ENCODE assay signal across 10 cellular contexts in the genomic region with DNA sequence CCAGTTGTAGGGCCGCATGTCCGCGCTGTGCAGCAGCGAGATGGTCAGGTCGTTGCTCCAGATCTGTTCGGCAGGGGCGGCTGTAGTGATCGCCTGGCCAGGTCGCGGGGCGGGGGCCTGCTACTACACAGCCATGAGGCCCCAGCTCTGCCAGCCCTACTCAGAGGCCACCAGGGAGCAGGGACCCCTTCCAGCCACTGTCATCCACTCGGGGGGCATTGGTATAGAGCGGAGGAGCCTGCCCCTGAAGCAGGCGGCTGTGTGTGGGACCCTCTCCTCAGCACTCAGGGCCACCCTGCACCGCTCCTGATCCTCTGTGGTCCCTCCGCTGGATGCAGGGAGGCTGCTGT. TPM values are rescaled to one million over a fixed set of nuclear protein-coding genes. Genes with fewer than 3 reads are reported as not detected.
DNase-seq lines count a peak whose midpoint lies in the region; ATAC-seq, FAIRE-seq and TF ChIP-seq lines count a peak whose summit lies in the region.
"Had no signal": no experiment of that assay in that cellular context is flagged by ENCODE, and none has a peak within 500 bp of the region (broad histone marks: within the 10 kb centered on the region; RNA-seq: fewer than 3 reads in every experiment).

No MANE protein-coding gene starts in this region.

- TF ChIP-seq CTCF in left ventricle myocardium inferior (IDR thresholded peaks at IDR 0.05; ENCODE audit: borderline replicate concordance) (no peak), GM12878 (IDR thresholded peaks at IDR 0.05 in 2 of 3, conservative IDR thresholded peaks at IDR 0.05 in 1 of 3; ENCODE audit: control insufficient read depth in 2 of 3, extremely low read depth in 1 of 3, insufficient read depth in 1 of 3, low read depth in 3 of 3, low read length in 3 of 3) (no peak), CD14-positive monocyte (IDR thresholded peaks at IDR 0.05) (no peak)

- no peak for TF ChIP-seq EP300 in GM12878 (IDR thresholded peaks at IDR 0.05; ENCODE audit: borderline replicate concordance in 1 of 2, control insufficient read depth in 1 of 2, low read depth in 2 of 2, low read length in 2 of 2)

- in situ Hi-C loops in GM12878 (cut with MboI) = no loop called here

- peak overlapping the region; percentile 94 for H3K56ac ChIP-seq in mesendoderm (ENCODE audit: low read length)

- no peak for ATAC-seq in left ventricle myocardium superior
- ATAC-seq in GM12878 = no peak
- no peak for ATAC-seq in GM19023 (IDR thresholded peaks at IDR 0.05; ENCODE audit: unreplicated experiment)
- ATAC-seq in GM18505 (IDR thresholded peaks at IDR 0.05; ENCODE audit: unreplicated experiment) = no peak

- H3K27ac ChIP-seq in left ventricle myocardium inferior (replicated peaks) (peak overlapping the region; percentile 98), GM12878 (ENCODE audit: control insufficient read depth, insufficient read depth) (no peak overlapping the region), mesendoderm (ENCODE audit: low read depth, low read length) (no peak overlapping the region)

- no peaks in the 10 kb centered on the region for H4K20me1 ChIP-seq in GM12878 (ENCODE audit: control insufficient read depth, insufficient read depth)

- no peak overlapping the region for H3K27ac Mint-ChIP-seq in CD14-positive monocyte

- H3K79me2 ChIP-seq in GM12878 (ENCODE audit: control insufficient read depth, insufficient read depth, low read length) (peaks cover 19% of the 10 kb centered on the region), mesendoderm (ENCODE audit: control insufficient read depth, insufficient read depth, low read length) (peaks cover 3% of the 10 kb centered on the region)

- no peak overlapping the region for H2AK5ac ChIP-seq in mesendoderm (ENCODE audit: low read length)

- RAD21 ChIA-PET in GM12878 (lab: Charles Lee; ENCODE audit: unreplicated experiment) = no interaction called here

- H3K27me3 ChIP-seq in left ventricle myocardium inferior (ENCODE audit: low read depth) (no peaks in the 10 kb centered on the region), GM12878 (replicated peaks in 1 of 2; ENCODE audit: control insufficient read depth in 2 of 2, insufficient read depth in 2 of 2, low read length in 1 of 2) (no peaks in the 10 kb centered on the region), mesendoderm (ENCODE audit: insufficient read depth, low read length, poor library complexity) (no peaks in the 10 kb centered on the region)

- H3K4me1 ChIP-seq in left ventricle myocardium inferior (peaks cover 65% of the 10 kb centered on the region), GM12878 (ENCODE audit: control insufficient read depth, insufficient read depth, low read length) (peaks cover 4% of the 10 kb centered on the region), mesendoderm (ENCODE audit: control insufficient read depth, low read depth, low read length) (no peaks in the 10 kb centered on the region)

- H4K5ac ChIP-seq in mesendoderm (ENCODE audit: low read length) = no peak overlapping the region

- no peak overlapping the region for H3K9ac ChIP-seq in GM12878 (ENCODE audit: control insufficient read depth, insufficient read depth, low read length)
- no peak overlapping the region for H3K9ac ChIP-seq in mesendoderm (ENCODE audit: low read length)

- SMC1A ChIA-PET in GM12878 (lab: Charles Lee; ENCODE audit: uncharacterized antibody, unreplicated experiment) = no interaction called here

- H3K27me3 Mint-ChIP-seq in CD14-positive monocyte (ENCODE audit: low read depth in 3 of 3) = peaks cover 0 to 6% (median 4%) of the 10 kb centered on the region in 3 donors

- H3K36me3 ChIP-seq in left ventricle myocardium inferior (peaks cover 46% of the 10 kb centered on the region), GM12878 (ENCODE audit: control insufficient read depth in 2 of 2, insufficient read depth in 2 of 2, low read length in 1 of 2) (peaks cover 2 to 26% of the 10 kb centered on the region in 2 experiments; a peak in 3 of 4 replicates), mesendoderm (ENCODE audit: control insufficient read depth, insufficient read depth, low read length) (peaks cover 8% of the 10 kb centered on the region)

- H2AFZ ChIP-seq in GM12878 (ENCODE audit: control insufficient read depth, low read depth, low read length) = no peak overlapping the region

- TF ChIP-seq RAD21 in GM12878 (IDR thresholded peaks at IDR 0.05; ENCODE audit: insufficient read depth, low read depth, low read length) = no peak

- no peak overlapping the region for H4K8ac ChIP-seq in mesendoderm (ENCODE audit: low read depth, low read length)

- 95% methylated on average over 16 of the region's 16 CpGs for WGBS in GM12878 (ENCODE audit: insufficient coverage, insufficient replicate concordance, low lambda C conversion rate, missing lambda C conversion rate)
- WGBS in mesendoderm (ENCODE audit: extremely low coverage, insufficient coverage, low lambda C conversion rate) = no CpG with 5 or more reads among the region's 16 CpGs

- peaks cover 16% of the 10 kb centered on the region for H3K4me1 Mint-ChIP-seq in CD14-positive monocyte

- no peak overlapping the region for H2BK15ac ChIP-seq in mesendoderm (replicated peaks; ENCODE audit: low read depth)

- peaks cover 0 to 2% (median 0%) of the 10 kb centered on the region in 7 donors for H3K9me3 Mint-ChIP-seq in CD14-positive monocyte

- no peak overlapping the region for H2BK5ac ChIP-seq in mesendoderm (ENCODE audit: low read length)

- DNase-seq in left ventricle myocardium inferior (no peak), left ventricle myocardium superior (no peak), GM12878 (ENCODE audit: low read depth, low spot score) (no peak), mesendoderm (no peak), SK-N-DZ (ENCODE audit: low spot score) (no peak), CD14-positive monocyte (ENCODE audit: low spot score) (no peak)
- DNase-seq: effector CD4-positive, alpha-beta T cell had no signal

- CTCF ChIA-PET in GM12878 (lab: Yijun Ruan, JAX) = interaction anchor here (2.5 kb wide), 1 partner anchor 100 kb away, joined by 12 read pairs; the partner anchor contains the start of gene AJM1

- intact Hi-C loops in left ventricle myocardium inferior (cut with micrococcal nuclease) (no loop called here), left ventricle myocardium superior (cut with micrococcal nuclease) (no loop called here), GM12878 (cut with micrococcal nuclease; ENCODE audit: unreplicated experiment) (loop anchor here (5.0 to 10.0 kb wide), 2 partner anchors 91 to 148 kb away; partner anchors contain the start of genes CCDC183, MAMDC4 and TMEM141), CD14-positive monocyte (cut with micrococcal nuclease) (loop anchor here (10.0 kb wide), 3 partner anchors 92 to 138 kb away; partner anchors contain the start of genes AJM1 (in 1 of the 2), FUT7 (in 1 of the 2), PHPT1 (in 1 of the 2) and RABL6 (in 1 of the 2))

- peaks cover 2% of the 10 kb centered on the region for H3K79me1 ChIP-seq in mesendoderm (ENCODE audit: low read length)

- H3K9me3 ChIP-seq in left ventricle myocardium inferior (replicated peaks) (no peaks in the 10 kb centered on the region), GM12878 (replicated peaks; ENCODE audit: control insufficient read depth, insufficient read depth, low read length) (no peaks in the 10 kb centered on the region)

- POLR2A ChIA-PET in GM12878 (lab: Charles Lee) = interaction anchor here (2.5 kb wide), 1 partner anchor 57 kb away, joined by 6 read pairs; the partner anchor contains the start of gene TRAF2

- peaks cover 26 to 44% of the 10 kb centered on the region in 2 donors for H3K36me3 Mint-ChIP-seq in CD14-positive monocyte

- no peak for FAIRE-seq in GM12878 (lab: Jason Lieb, UNC)

- H3K4ac ChIP-seq in mesendoderm (ENCODE audit: low read depth, low read length) = no peak overlapping the region

- BruUV-seq in GM12878 (replicated peaks; lab: Mats Ljungman, UMichigan) = no TSS peak

- H3K4me3 Mint-ChIP-seq in CD14-positive monocyte = peak overlapping the region in 1 of 2 donors; percentile 65

- H3K18ac ChIP-seq in mesendoderm (ENCODE audit: low read length) = no peak overlapping the region

- H3K4me3 ChIP-seq in left ventricle myocardium inferior (peak overlapping the region; percentile 78), GM12878 (peak overlapping the region; percentile 98), mesendoderm (ENCODE audit: low read length) (no peak overlapping the region)

- no peak overlapping the region for H3K23ac ChIP-seq in mesendoderm (ENCODE audit: low read length)

- TF ChIP-seq POLR2A in GM12878 (IDR thresholded peaks at IDR 0.05; ENCODE audit: low read depth, low read length) (no peak), GM18505 (IDR thresholded peaks at IDR 0.05; ENCODE audit: borderline replicate concordance, extremely low read depth, insufficient read depth, insufficient read length) (no peak)

- no peak overlapping the region for H2BK120ac ChIP-seq in mesendoderm (ENCODE audit: low read depth, low read length)

- H3K4me2 ChIP-seq in GM12878 (ENCODE audit: control insufficient read depth, insufficient read depth) (peak overlapping the region; percentile 81), mesendoderm (ENCODE audit: low read length) (no peak overlapping the region)

RNA-seq across cellular contexts. Expression of gene FBXW5, which starts 1.7 kb away (rescaled TPM):
- total RNA-seq in left ventricle myocardium inferior (157 TPM), left ventricle myocardium superior (162 TPM), GM12878 (2014; rRNA removed) (84.3 and 97.3 TPM in 2 replicates), GM12878 (2014; rRNA removed; fragmentation: Illumina TruSeq; extraction: Trizol) (11.7 and 15.5 TPM in 2 replicates), GM12878 (2021) (70.4 and 73.0 TPM in 2 replicates)
- 60.6 and 82.0 TPM in 2 replicates for total RNA-seq in GM12878 (2013; cell fraction: nucleolus; rRNA removed)
- polyA plus RNA-seq in GM12878 (2011; ENCODE audit: low read depth) = 15.5 TPM
- polyA plus RNA-seq in GM12878 (2011; rRNA removed) (10.6 and 29.8 TPM in 2 replicates), GM12878 (2014; fragmentation: Illumina TruSeq; extraction: Trizol) (0.68 and 5.0 TPM in 2 replicates), GM12878 (2014; fragmentation: Nextera tagmentation; extraction: Ambion mirVana) (1 to 10 TPM in 1 of 2 experiments, under 1 TPM in 1; 0.21 to 1.4 TPM), GM12878 (2014; rRNA removed) (67.3 and 79.6 TPM in 2 replicates), GM12878 (2016; fragmentation: Nextera tagmentation; extraction: Ambion mirVana) (10 to 100 TPM; 59.2 to 63.4 TPM), CD14-positive monocyte (10 to 100 TPM; 85.3 to 92.7 TPM)
- polyA plus RNA-seq in GM12878 (2011; cell fraction: cytosol; rRNA removed) = 60.0 and 119 TPM in 2 replicates
- polyA plus RNA-seq in GM12878 (2011; cell fraction: nucleus; rRNA removed) = 295 and 360 TPM in 2 replicates
- 45.0 and 50.4 TPM in 2 replicates for polyA plus RNA-seq in GM12878 (2012)
- 42.2 and 81.4 TPM in 2 replicates for polyA minus RNA-seq in GM12878 (2011; rRNA and poly(A)+ RNA removed)
- 67.9 and 75.6 TPM in 2 replicates for polyA minus RNA-seq in GM12878 (2011; cell fraction: cytosol; rRNA and poly(A)+ RNA removed)
- polyA minus RNA-seq in GM12878 (2011; cell fraction: nucleus; rRNA and poly(A)+ RNA removed) = 52.3 and 85.2 TPM in 2 replicates
- 25.8 TPM for polyA plus RNA-seq in mesendoderm (2013, experiment 1 of 2)
- polyA plus RNA-seq in mesendoderm (2013, experiment 2 of 2) = 26.2 TPM
- polyA plus RNA-seq in SK-N-DZ (2014; cell fraction: cytosol; rRNA removed) = 85.0 and 89.0 TPM in 2 replicates
- polyA plus RNA-seq in SK-N-DZ (2014; cell fraction: nucleus; rRNA removed) = 443 and 578 TPM in 2 replicates

RNA-seq across cellular contexts. Expression of gene C8G, which starts 2.2 kb away (rescaled TPM):
- total RNA-seq in left ventricle myocardium inferior (3.6 TPM), left ventricle myocardium superior (2.2 TPM), GM12878 (2014; rRNA removed) (not detected in 2 replicates), GM12878 (2014; rRNA removed; fragmentation: Illumina TruSeq; extraction: Trizol) (not detected in 2 replicates), GM12878 (2021) (0.64 and 0.69 TPM in 2 replicates)
- not detected in 2 replicates for total RNA-seq in GM12878 (2013; cell fraction: nucleolus; rRNA removed)
- polyA plus RNA-seq in GM12878 (2011; ENCODE audit: low read depth) = not detected
- polyA plus RNA-seq in GM12878 (2011; rRNA removed) (not detected in 2 replicates), GM12878 (2014; fragmentation: Illumina TruSeq; extraction: Trizol) (not detected in 2 replicates), GM12878 (2014; fragmentation: Nextera tagmentation; extraction: Ambion mirVana) (not detected), GM12878 (2014; rRNA removed) (0.26 and 1.5 TPM in 2 replicates), GM12878 (2016; fragmentation: Nextera tagmentation; extraction: Ambion mirVana) (under 1 TPM in 1 of 2 experiments, not detected in 1; 0.50 TPM), CD14-positive monocyte (under 1 TPM in 1 of 2 donors, not detected in 1; 0.55 TPM)
- 0.23 TPM in 1 of 2 replicates, not detected in the other for polyA plus RNA-seq in GM12878 (2011; cell fraction: cytosol; rRNA removed)
- 1.4 and 2.9 TPM in 2 replicates for polyA plus RNA-seq in GM12878 (2011; cell fraction: nucleus; rRNA removed)
- 1.4 TPM in 1 of 2 replicates, not detected in the other for polyA plus RNA-seq in GM12878 (2012)
- polyA minus RNA-seq in GM12878 (2011; rRNA and poly(A)+ RNA removed) = not detected in 2 replicates
- not detected in 2 replicates for polyA minus RNA-seq in GM12878 (2011; cell fraction: cytosol; rRNA and poly(A)+ RNA removed)
- 1.1 TPM in 1 of 2 replicates, not detected in the other for polyA minus RNA-seq in GM12878 (2011; cell fraction: nucleus; rRNA and poly(A)+ RNA removed)
- polyA plus RNA-seq in mesendoderm (2013, experiment 1 of 2) = 0.51 TPM
- polyA plus RNA-seq in mesendoderm (2013, experiment 2 of 2) = 0.31 TPM
- not detected in 2 replicates for polyA plus RNA-seq in SK-N-DZ (2014; cell fraction: cytosol; rRNA removed)
- 0.79 and 1.6 TPM in 2 replicates for polyA plus RNA-seq in SK-N-DZ (2014; cell fraction: nucleus; rRNA removed)

RNA-seq across cellular contexts. Expression of gene LCN12, which starts 9.2 kb away (rescaled TPM):
- 7.8 TPM for total RNA-seq in left ventricle myocardium inferior
- 3.6 TPM for total RNA-seq in left ventricle myocardium superior
- 1.1 and 2.4 TPM in 2 replicates for total RNA-seq in GM12878 (2013; cell fraction: nucleolus; rRNA removed)
- total RNA-seq in GM12878 (2014; rRNA removed) = 0.40 TPM in 1 of 2 replicates, not detected in the other
- total RNA-seq in GM12878 (2014; rRNA removed; fragmentation: Illumina TruSeq; extraction: Trizol) = not detected in 2 replicates
- total RNA-seq in GM12878 (2021) = 0.64 TPM in 1 of 2 replicates, not detected in the other
- polyA plus RNA-seq in GM12878 (2011; ENCODE audit: low read depth) = not detected
- 0.20 and 0.48 TPM in 2 replicates for polyA plus RNA-seq in GM12878 (2011; rRNA removed)
- 0.07 and 0.42 TPM in 2 replicates for polyA plus RNA-seq in GM12878 (2011; cell fraction: cytosol; rRNA removed)
- polyA plus RNA-seq in GM12878 (2011; cell fraction: nucleus; rRNA removed) = 11.8 and 13.0 TPM in 2 replicates
- 0.72 and 0.74 TPM in 2 replicates for polyA plus RNA-seq in GM12878 (2012)
- 0.25 TPM in 1 of 2 replicates, not detected in the other for polyA plus RNA-seq in GM12878 (2014; fragmentation: Illumina TruSeq; extraction: Trizol)
- not detected for polyA plus RNA-seq in GM12878 (2014; fragmentation: Nextera tagmentation; extraction: Ambion mirVana)
- 0.06 and 0.41 TPM in 2 replicates for polyA plus RNA-seq in GM12878 (2014; rRNA removed)
- polyA plus RNA-seq in GM12878 (2016; fragmentation: Nextera tagmentation; extraction: Ambion mirVana) = under 1 TPM; 0.33 to 0.44 TPM
- polyA minus RNA-seq in GM12878 (2011; rRNA and poly(A)+ RNA removed) = 0.22 and 0.26 TPM in 2 replicates
- not detected in 2 replicates for polyA minus RNA-seq in GM12878 (2011; cell fraction: cytosol; rRNA and poly(A)+ RNA removed)
- polyA minus RNA-seq in GM12878 (2011; cell fraction: nucleus; rRNA and poly(A)+ RNA removed) = 1.2 and 2.8 TPM in 2 replicates
- polyA plus RNA-seq in mesendoderm (2013, experiment 1 of 2) = 0.13 TPM
- 0.10 TPM for polyA plus RNA-seq in mesendoderm (2013, experiment 2 of 2)
- polyA plus RNA-seq in SK-N-DZ (2014; cell fraction: cytosol; rRNA removed) = 0.36 TPM in 1 of 2 replicates, not detected in the other
- polyA plus RNA-seq in SK-N-DZ (2014; cell fraction: nucleus; rRNA removed) = 0.96 and 1.3 TPM in 2 replicates
- polyA plus RNA-seq in CD14-positive monocyte = not detected

RNA-seq across cellular contexts. Expression of gene PTGDS, which starts 34.4 kb away (rescaled TPM):
- total RNA-seq in left ventricle myocardium inferior (3,579 TPM), left ventricle myocardium superior (5,424 TPM), GM12878 (2014; rRNA removed) (not detected in 2 replicates), GM12878 (2014; rRNA removed; fragmentation: Illumina TruSeq; extraction: Trizol) (not detected in 2 replicates), GM12878 (2021) (not detected in 2 replicates)
- total RNA-seq in GM12878 (2013; cell fraction: nucleolus; rRNA removed) = not detected in 2 replicates
- polyA plus RNA-seq in GM12878 (2011; ENCODE audit: low read depth) = not detected
- polyA plus RNA-seq in GM12878 (2011; rRNA removed) (not detected in 2 replicates), GM12878 (2014; fragmentation: Illumina TruSeq; extraction: Trizol) (not detected in 2 replicates), GM12878 (2014; fragmentation: Nextera tagmentation; extraction: Ambion mirVana) (not detected), GM12878 (2014; rRNA removed) (not detected in 2 replicates), GM12878 (2016; fragmentation: Nextera tagmentation; extraction: Ambion mirVana) (not detected), CD14-positive monocyte (under 1 TPM in 1 of 2 donors, not detected in 1; 0.34 TPM)
- polyA plus RNA-seq in GM12878 (2011; cell fraction: cytosol; rRNA removed) = not detected in 2 replicates
- not detected in 2 replicates for polyA plus RNA-seq in GM12878 (2011; cell fraction: nucleus; rRNA removed)
- not detected in 2 replicates for polyA plus RNA-seq in GM12878 (2012)
- not detected in 2 replicates for polyA minus RNA-seq in GM12878 (2011; rRNA and poly(A)+ RNA removed)
- polyA minus RNA-seq in GM12878 (2011; cell fraction: cytosol; rRNA and poly(A)+ RNA removed) = not detected in 2 replicates
- not detected in 2 replicates for polyA minus RNA-seq in GM12878 (2011; cell fraction: nucleus; rRNA and poly(A)+ RNA removed)
- polyA plus RNA-seq in mesendoderm (2013, experiment 1 of 2) = 0.15 TPM
- 0.07 TPM for polyA plus RNA-seq in mesendoderm (2013, experiment 2 of 2)
- not detected in 2 replicates for polyA plus RNA-seq in SK-N-DZ (2014; cell fraction: cytosol; rRNA removed)
- not detected in 2 replicates for polyA plus RNA-seq in SK-N-DZ (2014; cell fraction: nucleus; rRNA removed)

RNA-seq across cellular contexts. Expression of gene LCNL1, which starts 39.9 kb away (rescaled TPM):
- total RNA-seq in left ventricle myocardium inferior (11.7 TPM), left ventricle myocardium superior (18.3 TPM), GM12878 (2014; rRNA removed) (not detected in 2 replicates), GM12878 (2014; rRNA removed; fragmentation: Illumina TruSeq; extraction: Trizol) (not detected in 2 replicates), GM12878 (2021) (not detected in 2 replicates)
- total RNA-seq in GM12878 (2013; cell fraction: nucleolus; rRNA removed) = not detected in 2 replicates
- polyA plus RNA-seq in GM12878 (2011; ENCODE audit: low read depth) = not detected
- polyA plus RNA-seq in GM12878 (2011; rRNA removed) (not detected in 2 replicates), GM12878 (2014; fragmentation: Illumina TruSeq; extraction: Trizol) (not detected in 2 replicates), GM12878 (2014; fragmentation: Nextera tagmentation; extraction: Ambion mirVana) (not detected), GM12878 (2014; rRNA removed) (not detected in 2 replicates), GM12878 (2016; fragmentation: Nextera tagmentation; extraction: Ambion mirVana) (not detected), CD14-positive monocyte (not detected)
- polyA plus RNA-seq in GM12878 (2011; cell fraction: cytosol; rRNA removed) = not detected in 2 replicates
- not detected in 2 replicates for polyA plus RNA-seq in GM12878 (2011; cell fraction: nucleus; rRNA removed)
- polyA plus RNA-seq in GM12878 (2012) = not detected in 2 replicates
- polyA minus RNA-seq in GM12878 (2011; rRNA and poly(A)+ RNA removed) = not detected in 2 replicates
- polyA minus RNA-seq in GM12878 (2011; cell fraction: cytosol; rRNA and poly(A)+ RNA removed) = not detected in 2 replicates
- polyA minus RNA-seq in GM12878 (2011; cell fraction: nucleus; rRNA and poly(A)+ RNA removed) = not detected in 2 replicates
- not detected for polyA plus RNA-seq in mesendoderm (2013, experiment 1 of 2)
- not detected for polyA plus RNA-seq in mesendoderm (2013, experiment 2 of 2)
- polyA plus RNA-seq in SK-N-DZ (2014; cell fraction: cytosol; rRNA removed) = not detected in 2 replicates
- polyA plus RNA-seq in SK-N-DZ (2014; cell fraction: nucleus; rRNA removed) = 0.42 TPM in 1 of 2 replicates, not detected in the other
- total RNA-seq: T-helper 1 cell treated with Interleukin-12 subunit alpha and Interleukin-12 subunit beta and Interleukin-4 antibody, amounts not matched to agents 30 ng/mL and 1 ng/mL, for 36 hours had no signal

Comparison
In these comparisons a context has a peak if more than half of its experiments do, and no peak if none do; other contexts are left out.
1. intact Hi-C loops: an anchor here in GM12878 (5.0 to 10.0 kb wide) and CD14-positive monocyte (10.0 kb wide); none called in left ventricle myocardium inferior and left ventricle myocardium superior.